8 cellular contexts compared by ENCODE assay signal in genomic region chr17:21042434-21043295, GRCh38. TPM values are rescaled to one million over a fixed set of nuclear protein-coding genes. Genes with fewer than 3 reads are reported as not detected.
DNase-seq lines count a peak whose midpoint lies in the region; ATAC-seq and TF ChIP-seq lines count a peak whose summit lies in the region.

Gene USP22 (minus strand): TSS chr17:21043011. CDS start chr17:21042835, 176 bp downstream.

- H3K4me1 ChIP-seq in IMR-90 (ENCODE audit: control insufficient read depth, insufficient read depth, low read length) (peaks cover 10% of the 10 kb centered on the region), stomach (peaks cover 23 to 50% (median 43%) of the 10 kb centered on the region in 4 donors)

- intact Hi-C loops in IMR-90 (cut with micrococcal nuclease): loop anchor here (1.0 to 5.0 kb wide), 4 partner anchors 120 to 242 kb away; partner anchors contain the start of genes MAP2K3 and TMEM11
- intact Hi-C loops in stomach (cut with DNase I; ENCODE audit: low total_unique reads): no loop called here

- peak within 1 kb of the TSS; percentile 99 for H3K27ac ChIP-seq in IMR-90 (ENCODE audit: insufficient read depth, low read length)
- peak within 1 kb of the TSS; percentile 99 for H3K27ac ChIP-seq in VCaP
- H3K27ac ChIP-seq in stomach: peak within 1 kb of the TSS; percentile 97 to 100 (median 100)

- peak within 1 kb of the TSS; percentile 94 for H2AFZ ChIP-seq in IMR-90 (replicated peaks; ENCODE audit: low read length, poor library complexity)

- H3K79me1 ChIP-seq in IMR-90 (ENCODE audit: low read depth in 1 of 2, low read length in 2 of 2): peaks cover 0 to 15% of the 10 kb centered on the region in 2 experiments; a peak in 2 of 4 replicates

- TF ChIP-seq RAD21 in IMR-90 (IDR thresholded peaks at IDR 0.05; ENCODE audit: low read length): no peak

- peak within 1 kb of the TSS; percentile 100 for H2AK9ac ChIP-seq in IMR-90 (replicated peaks; ENCODE audit: low read depth, low read length, poor library complexity)

- H4K5ac ChIP-seq in IMR-90 (ENCODE audit: low read depth, low read length): peak within 1 kb of the TSS; percentile 90

- 0% methylated on average over 25 of the region's 91 CpGs; no CpG with 5 or more reads in 1 of the 2 experiments for WGBS in IMR-90 (ENCODE audit: extremely low coverage in 2 of 2, insufficient read length in 1 of 2), 2 experiments
- WGBS in stomach, 5 donors: 0 to 1% (median 0%) methylated on average over 34 to 85 of the region's 91 CpGs

- peak within 1 kb of the TSS; percentile 95 for H3K23ac ChIP-seq in IMR-90 (ENCODE audit: low read depth, low read length)

- H3K4me3 Mint-ChIP-seq in effector memory CD8-positive, alpha-beta T cell: peak within 1 kb of the TSS; percentile 96 to 99
- peak within 1 kb of the TSS; percentile 96 for H3K4me3 Mint-ChIP-seq in mesothelial cell of epicardium

- DNase-seq in DMS 273 (lab: John Stamatoyannopoulos, UW; ENCODE audit: unreplicated experiment) (peak; percentile 97), DMS 273 treated with DMSO at 0.1 percent for 48 hours (lab: John Stamatoyannopoulos, UW) (no peak), IMR-90 (no peak), mesothelial cell of epicardium (ENCODE audit: low spot score in 2 of 2, unreplicated experiment in 2 of 2) (peak in 1 of 2 experiments; percentile 96), stomach (peak; percentile 31)
- DNase-seq in effector memory CD8-positive, alpha-beta T cell: peak in 1 of 3 experiments; percentile 17

- no peak for TF ChIP-seq CTCF in IMR-90 (conservative IDR thresholded peaks at IDR 0.05; ENCODE audit: low read depth, low read length)
- no peak for TF ChIP-seq CTCF in VCaP (conservative IDR thresholded peaks at IDR 0.05)
- TF ChIP-seq CTCF in mesothelial cell of epicardium (IDR thresholded peaks at IDR 0.05; ENCODE audit: unreplicated experiment): no peak
- TF ChIP-seq CTCF in stomach (IDR thresholded peaks at IDR 0.05): no peak

- H3K27me3 Mint-ChIP-seq in effector memory CD8-positive, alpha-beta T cell: no peaks in the 10 kb centered on the region
- no peaks in the 10 kb centered on the region for H3K27me3 Mint-ChIP-seq in mesothelial cell of epicardium (ENCODE audit: low read depth)

- dilution Hi-C loops in IMR-90 (cut with HindIII; ENCODE audit: low sequenced_read_pairs, unreplicated experiment): no loop called here

- peak; percentile 86 for TF ChIP-seq POLR2A in IMR-90 (IDR thresholded peaks at IDR 0.05; ENCODE audit: low read depth, low read length)
- no peak for TF ChIP-seq POLR2A in stomach (IDR thresholded peaks at IDR 0.05)

- H3K56ac ChIP-seq in IMR-90 (ENCODE audit: extremely low read depth, insufficient read depth, low read length): peak within 1 kb of the TSS; percentile 83

- peak within 1 kb of the TSS; percentile 85 for H3K4me2 ChIP-seq in IMR-90 (ENCODE audit: low read depth, low read length)

- H4K20me1 ChIP-seq in IMR-90 (ENCODE audit: insufficient read depth, low read length): peaks cover 48% of the 10 kb centered on the region

- H2BK120ac ChIP-seq in IMR-90 (ENCODE audit: low read depth, low read length): peak within 1 kb of the TSS; percentile 79

- H4K8ac ChIP-seq in IMR-90 (ENCODE audit: low read depth in 2 of 2, low read length in 2 of 2): peak within 1 kb of the TSS; percentile 96 to 98

- peak within 1 kb of the TSS; percentile 96 for H3K4me3 ChIP-seq in IMR-90 (ENCODE audit: insufficient read depth, low read depth, low read length)
- H3K4me3 ChIP-seq in stomach: peak within 1 kb of the TSS; percentile 68 to 99 (median 87)

- H3K4me1 Mint-ChIP-seq in effector memory CD8-positive, alpha-beta T cell (ENCODE audit: low read depth in 2 of 2): peaks cover 15 to 16% of the 10 kb centered on the region in 2 donors
- H3K4me1 Mint-ChIP-seq in mesothelial cell of epicardium: peaks cover 27% of the 10 kb centered on the region

- in situ Hi-C loops in IMR-90 (cut with MboI; ENCODE audit: low sequenced_read_pairs): no loop called here

- H3K9me3 Mint-ChIP-seq in effector memory CD8-positive, alpha-beta T cell: no peaks in the 10 kb centered on the region
- no peaks in the 10 kb centered on the region for H3K9me3 Mint-ChIP-seq in mesothelial cell of epicardium

- H3K9me3 ChIP-seq in IMR-90 (ENCODE audit: control insufficient read depth, insufficient read depth, low read length): no peaks in the 10 kb centered on the region
- no peaks in the 10 kb centered on the region for H3K9me3 ChIP-seq in stomach

- H3K18ac ChIP-seq in IMR-90 (ENCODE audit: low read depth, low read length): peak within 1 kb of the TSS; percentile 91

- peak within 1 kb of the TSS; percentile 92 to 96 for H3K27ac Mint-ChIP-seq in effector memory CD8-positive, alpha-beta T cell
- peak within 1 kb of the TSS; percentile 95 for H3K27ac Mint-ChIP-seq in mesothelial cell of epicardium

- no peak within 1 kb of the TSS; the same call in 2 of the 3 replicates for H2BK15ac ChIP-seq in IMR-90 (ENCODE audit: low read depth, low read length)

- H2BK20ac ChIP-seq in IMR-90 (ENCODE audit: low read depth, low read length): no peak within 1 kb of the TSS

- peaks cover 11% of the 10 kb centered on the region for H3K9me1 ChIP-seq in IMR-90 (ENCODE audit: insufficient read depth, low read length)

- H4K91ac ChIP-seq in IMR-90 (ENCODE audit: insufficient read depth, low read depth, low read length): peak within 1 kb of the TSS; percentile 96

- ATAC-seq in GM21717 (IDR thresholded peaks at IDR 0.05; ENCODE audit: unreplicated experiment) (peak; percentile 50), IMR-90 (ENCODE audit: low read depth) (peak; percentile 76)
- ATAC-seq in effector memory CD8-positive, alpha-beta T cell (replicated peaks): peak; percentile 57

- peak within 1 kb of the TSS; percentile 97 for H3K4ac ChIP-seq in IMR-90 (ENCODE audit: low read depth, low read length)

- TF ChIP-seq EP300 in stomach (IDR thresholded peaks at IDR 0.05): no peak

- H3K9ac ChIP-seq in IMR-90 (ENCODE audit: low read depth, low read length): peak within 1 kb of the TSS; percentile 100

- H3K36me3 Mint-ChIP-seq in effector memory CD8-positive, alpha-beta T cell (ENCODE audit: insufficient read depth): peaks cover 25% of the 10 kb centered on the region
- peaks cover under 1% of the 10 kb centered on the region for H3K36me3 Mint-ChIP-seq in mesothelial cell of epicardium

- H2AK5ac ChIP-seq in IMR-90 (ENCODE audit: low read depth, low read length): peak within 1 kb of the TSS; percentile 98

- CTCF ChIA-PET in IMR-90 (lab: Yijun Ruan, JAX): interaction anchor here (0.6 to 1.7 kb wide), 7 partner anchors 8 to 85 kb away, joined by 3 to 6 read pairs (median 3); partner anchors contain the start of gene DHRS7B

- H3K27me3 ChIP-seq in IMR-90 (ENCODE audit: control insufficient read depth, insufficient read depth, low read length) (no peaks in the 10 kb centered on the region), stomach (no peaks in the 10 kb centered on the region)

- BruUV-seq in IMR-90 (replicated peaks; lab: Mats Ljungman, UMichigan): no TSS peak

- peak within 1 kb of the TSS; percentile 100 for H2BK5ac ChIP-seq in IMR-90 (ENCODE audit: low read depth, low read length, poor library complexity, severe bottlenecking)

- peak within 1 kb of the TSS; percentile 97 for H3K14ac ChIP-seq in IMR-90 (replicated peaks; ENCODE audit: low read depth, low read length)

- POLR2A ChIA-PET in IMR-90 (lab: Charles Lee; ENCODE audit: unreplicated experiment): interaction anchor here (0.6 to 0.8 kb wide), 3 partner anchors 9 to 187 kb away, joined by 3 to 5 read pairs (median 3); no protein-coding TSS in a partner anchor

- H3K36me3 ChIP-seq in IMR-90 (ENCODE audit: control insufficient read depth, insufficient read depth, low read length) (peaks cover 3% of the 10 kb centered on the region; the same call in 1 of the 2 replicates), stomach (peaks cover 0 to 14% (median 5%) of the 10 kb centered on the region in 4 donors)

TF ChIP-seq in IMR-90, 13 proteins besides CTCF, POLR2A, EP300 and RAD21:
- TF ChIP-seq CEBPB (IDR thresholded peaks at IDR 0.05; ENCODE audit: low read depth, low read length) (peak; percentile 43), BHLHE40 (IDR thresholded peaks at IDR 0.05; ENCODE audit: low read depth, low read length) (no peak), MAZ (IDR thresholded peaks at IDR 0.05; ENCODE audit: borderline replicate concordance, low read depth, low read length) (no peak), CHD1 (IDR thresholded peaks at IDR 0.05; ENCODE audit: low read depth, low read length) (no peak; the same call in 1 of the 2 replicates), FOS (IDR thresholded peaks at IDR 0.05; ENCODE audit: low read depth, low read length) (no peak)
- TF ChIP-seq, protein P1, sequence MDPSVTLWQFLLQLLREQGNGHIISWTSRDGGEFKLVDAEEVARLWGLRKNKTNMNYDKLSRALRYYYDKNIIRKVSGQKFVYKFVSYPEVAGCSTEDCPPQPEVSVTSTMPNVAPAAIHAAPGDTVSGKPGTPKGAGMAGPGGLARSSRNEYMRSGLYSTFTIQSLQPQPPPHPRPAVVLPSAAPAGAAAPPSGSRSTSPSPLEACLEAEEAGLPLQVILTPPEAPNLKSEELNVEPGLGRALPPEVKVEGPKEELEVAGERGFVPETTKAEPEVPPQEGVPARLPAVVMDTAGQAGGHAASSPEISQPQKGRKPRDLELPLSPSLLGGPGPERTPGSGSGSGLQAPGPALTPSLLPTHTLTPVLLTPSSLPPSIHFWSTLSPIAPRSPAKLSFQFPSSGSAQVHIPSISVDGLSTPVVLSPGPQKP (IDR thresholded peaks at IDR 0.05; ENCODE audit: borderline replicate concordance, low read depth, low read length): no peak

RNA-seq across cellular contexts. Expression of gene USP22, which starts in this region (rescaled TPM):
- total RNA-seq in IMR-90 (2012; rRNA removed) (250 and 319 TPM in 2 replicates), mesothelial cell of epicardium (333 to 348 TPM (median 347 TPM) in 3 replicates), stomach (100 to 1,000 TPM; 161 to 394 (median 184) TPM)
- polyA plus RNA-seq in IMR-90 (2012; rRNA removed) (161 and 173 TPM in 2 replicates), stomach (10 to 100 TPM; 28.1 to 38.0 (median 33.5) TPM)
- 91.3 and 126 TPM in 2 replicates for polyA plus RNA-seq in IMR-90 (2012; cell fraction: cytosol; rRNA removed)
- polyA plus RNA-seq in IMR-90 (2012; cell fraction: nucleus; rRNA removed; ENCODE audit: low replicate concordance): 154 and 168 TPM in 2 replicates

Comparison
In these comparisons a context has a peak if more than half of its experiments do, and no peak if none do; other contexts are left out.
1. DNase-seq: peak in DMS 273 (single experiment) and stomach (single experiment); none in DMS 273 treated with DMSO at 0.1 percent for 48 hours (single experiment) and IMR-90 (single experiment).
2. Peak in every context shown above with its lines, with median percentiles within 50 percentile points of each other: ATAC-seq and H3K27ac ChIP-seq.